ENCODE assay signal across 8 cellular contexts in genomic region chr18:63236417-63236816, GRCh38.
DNase-seq lines count a peak whose midpoint lies in the region; ATAC-seq and TF ChIP-seq lines count a peak whose summit lies in the region.

No MANE protein-coding gene starts in this region.

- no peaks in the 10 kb centered on the region for H3K36me3 ChIP-seq in adipocyte (ENCODE audit: control insufficient read depth, insufficient read depth, low read length, severe bottlenecking)
- H3K36me3 ChIP-seq in tibial artery: no peaks in the 10 kb centered on the region
- H3K36me3 ChIP-seq in H7 (replicated peaks; ENCODE audit: control insufficient read depth, insufficient read depth, low read length): no peaks in the 10 kb centered on the region

- H3K27me3 Mint-ChIP-seq in activated CD4-positive, alpha-beta memory T cell treated with anti-CD3 and anti-CD28 coated beads for 36 hours: no peaks in the 10 kb centered on the region
- H3K27me3 Mint-ChIP-seq in activated CD4-positive, alpha-beta memory T cell treated with anti-CD3 and anti-CD28 coated beads, Interleukin-2, amount 10 ng/mL, durations not matched to agents 7 days and 5 days: no peaks in the 10 kb centered on the region
- no peaks in the 10 kb centered on the region for H3K27me3 Mint-ChIP-seq in memory B cell

- H3K9me3 ChIP-seq in adipocyte (ENCODE audit: control insufficient read depth, low read length): no peaks in the 10 kb centered on the region
- H3K9me3 ChIP-seq in tibial artery: no peaks in the 10 kb centered on the region

- ATAC-seq in memory B cell (ENCODE audit: low read depth): no peak

- CTCF ChIA-PET in activated CD4-positive, alpha-beta memory T cell treated with anti-CD3 and anti-CD28 coated beads for 36 hours (lab: Charles Lee): no interaction called here
- CTCF ChIA-PET in activated CD4-positive, alpha-beta memory T cell treated with anti-CD3 and anti-CD28 coated beads, Interleukin-2, amount 10 ng/mL, durations not matched to agents 7 days and 5 days (lab: Charles Lee): no interaction called here

- peaks cover 65% of the 10 kb centered on the region for H3K4me1 Mint-ChIP-seq in activated CD4-positive, alpha-beta memory T cell treated with anti-CD3 and anti-CD28 coated beads for 36 hours (ENCODE audit: low read depth)
- H3K4me1 Mint-ChIP-seq in activated CD4-positive, alpha-beta memory T cell treated with anti-CD3 and anti-CD28 coated beads, Interleukin-2, amount 10 ng/mL, durations not matched to agents 7 days and 5 days: peaks cover 44% of the 10 kb centered on the region
- H3K4me1 Mint-ChIP-seq in memory B cell: peaks cover 37% of the 10 kb centered on the region

- peaks cover 23% of the 10 kb centered on the region for H3K9me3 Mint-ChIP-seq in activated CD4-positive, alpha-beta memory T cell treated with anti-CD3 and anti-CD28 coated beads for 36 hours
- peaks cover 9% of the 10 kb centered on the region for H3K9me3 Mint-ChIP-seq in activated CD4-positive, alpha-beta memory T cell treated with anti-CD3 and anti-CD28 coated beads, Interleukin-2, amount 10 ng/mL, durations not matched to agents 7 days and 5 days
- H3K9me3 Mint-ChIP-seq in memory B cell: no peaks in the 10 kb centered on the region

- intact Hi-C loops in activated CD4-positive, alpha-beta memory T cell treated with anti-CD3 and anti-CD28 coated beads for 36 hours (cut with micrococcal nuclease): loop anchor here (2.0 kb wide), 1 partner anchor 16 kb away; no protein-coding TSS in a partner anchor
- intact Hi-C loops in tibial artery (cut with DNase I; ENCODE audit: low total_unique reads): no loop called here

- DNase-seq in activated CD4-positive, alpha-beta memory T cell treated with anti-CD3 and anti-CD28 coated beads for 36 hours: no peak
- DNase-seq in activated CD4-positive, alpha-beta memory T cell treated with anti-CD3 and anti-CD28 coated beads, Interleukin-2, amount 10 ng/mL, durations not matched to agents 7 days and 5 days: no peak
- DNase-seq in adipocyte (ENCODE audit: low read depth): no peak
- DNase-seq in memory B cell (ENCODE audit: low spot score in 2 of 2): no peak
- DNase-seq in tibial artery: peak in 1 of 2 donors; percentile 51
- no peak for DNase-seq in H7
- DNase-seq in KG1 (lab: John Stamatoyannopoulos, UW): no peak
- DNase-seq in cerebellar nuclear complex (lab: John Stamatoyannopoulos, UW): no peak

- H3K27me3 ChIP-seq in adipocyte (replicated peaks; ENCODE audit: control insufficient read depth, insufficient read depth, low read length): no peaks in the 10 kb centered on the region
- no peaks in the 10 kb centered on the region for H3K27me3 ChIP-seq in tibial artery
- H3K27me3 ChIP-seq in H7 (ENCODE audit: control insufficient read depth, insufficient read depth, low read length): no peaks in the 10 kb centered on the region

- peak overlapping the region; percentile 79 for H3K9ac ChIP-seq in adipocyte (ENCODE audit: low read length)

- peak overlapping the region; percentile 74 for H3K27ac Mint-ChIP-seq in activated CD4-positive, alpha-beta memory T cell treated with anti-CD3 and anti-CD28 coated beads for 36 hours
- no peak overlapping the region for H3K27ac Mint-ChIP-seq in activated CD4-positive, alpha-beta memory T cell treated with anti-CD3 and anti-CD28 coated beads, Interleukin-2, amount 10 ng/mL, durations not matched to agents 7 days and 5 days
- peak overlapping the region; percentile 88 for H3K27ac Mint-ChIP-seq in memory B cell

- H3K27ac ChIP-seq in tibial artery: peak overlapping the region; percentile 80 to 82

- peaks cover 51% of the 10 kb centered on the region for H3K36me3 Mint-ChIP-seq in activated CD4-positive, alpha-beta memory T cell treated with anti-CD3 and anti-CD28 coated beads for 36 hours
- peaks cover 87% of the 10 kb centered on the region for H3K36me3 Mint-ChIP-seq in activated CD4-positive, alpha-beta memory T cell treated with anti-CD3 and anti-CD28 coated beads, Interleukin-2, amount 10 ng/mL, durations not matched to agents 7 days and 5 days (ENCODE audit: low read depth)
- H3K36me3 Mint-ChIP-seq in memory B cell: peaks cover 22% of the 10 kb centered on the region

- H3K4me3 Mint-ChIP-seq in activated CD4-positive, alpha-beta memory T cell treated with anti-CD3 and anti-CD28 coated beads for 36 hours: no peak overlapping the region
- no peak overlapping the region for H3K4me3 Mint-ChIP-seq in activated CD4-positive, alpha-beta memory T cell treated with anti-CD3 and anti-CD28 coated beads, Interleukin-2, amount 10 ng/mL, durations not matched to agents 7 days and 5 days
- no peak overlapping the region for H3K4me3 Mint-ChIP-seq in memory B cell

- no peak for TF ChIP-seq CTCF in tibial artery (IDR thresholded peaks at IDR 0.05)

- H3K4me3 ChIP-seq in adipocyte (ENCODE audit: low read length) (no peak overlapping the region), tibial artery (no peak overlapping the region), H7 (ENCODE audit: insufficient read depth, low read depth, low read length) (no peak overlapping the region)

- POLR2A ChIA-PET in activated CD4-positive, alpha-beta memory T cell treated with anti-CD3 and anti-CD28 coated beads for 36 hours (lab: Charles Lee): interaction anchor here (1.1 kb wide), 1 partner anchor 83 kb away, joined by 3 read pairs; no protein-coding TSS in a partner anchor
- POLR2A ChIA-PET in activated CD4-positive, alpha-beta memory T cell treated with anti-CD3 and anti-CD28 coated beads, Interleukin-2, amount 10 ng/mL, durations not matched to agents 7 days and 5 days (lab: Charles Lee): no interaction called here

- H3K4me1 ChIP-seq in adipocyte (ENCODE audit: control insufficient read depth, insufficient read depth, low read length): peaks cover 44% of the 10 kb centered on the region
- peaks cover 0 to 41% (median 32%) of the 10 kb centered on the region in 4 donors for H3K4me1 ChIP-seq in tibial artery
